ENCODE assay signal across 10 cellular contexts in genomic region chr22:35377735-35378134, GRCh38. TPM values are rescaled to one million over a fixed set of nuclear protein-coding genes. Genes with fewer than 3 reads are reported as not detected.
A peak's percentile ranks its signal among the peaks of the same experiment; 100 is the strongest.
DNase-seq lines count a peak whose midpoint lies in the region; ATAC-seq, FAIRE-seq and TF ChIP-seq lines count a peak whose summit lies in the region.
"Had no signal": no experiment of that assay in that cellular context is flagged by ENCODE, and none has a peak within 500 bp of the region (broad histone marks: within the 10 kb centered on the region; RNA-seq: fewer than 3 reads in every experiment).

No MANE protein-coding gene starts in this region.

- BruUV-seq in endothelial cell of umbilical vein (replicated peaks; lab: Mats Ljungman, UMichigan): no TSS peak

- peak overlapping the region; percentile 55 for H3K27ac ChIP-seq in CD8-positive, alpha-beta memory T cell (ENCODE audit: low read depth, low read length)
- H3K27ac ChIP-seq in endothelial cell of umbilical vein (ENCODE audit: insufficient read depth, low read depth, low read length) (peak overlapping the region; percentile 62), psoas muscle (peak overlapping the region; percentile 83)
- no peak overlapping the region for H3K27ac ChIP-seq in effector memory CD4-positive, alpha-beta T cell (ENCODE audit: insufficient read depth, low read length, poor library complexity, severe bottlenecking)

- ATAC-seq in psoas muscle (no peak), HG02610 (IDR thresholded peaks at IDR 0.05; ENCODE audit: unreplicated experiment) (no peak), HG03342 (IDR thresholded peaks at IDR 0.05; ENCODE audit: unreplicated experiment) (no peak)

- H3K9me1 ChIP-seq in endothelial cell of umbilical vein (replicated peaks; ENCODE audit: control insufficient read depth, extremely low read depth, insufficient read depth, low read length): no peaks in the 10 kb centered on the region

- H3K9ac ChIP-seq in NT2/D1 (ENCODE audit: insufficient read length, low read depth): no peak overlapping the region
- H3K9ac ChIP-seq in endothelial cell of umbilical vein (replicated peaks; ENCODE audit: extremely low read depth, insufficient read depth, low read length): peak overlapping the region; percentile 15

- H3K4me1 Mint-ChIP-seq in CD8-positive, alpha-beta memory T cell: peaks cover 10 to 24% (median 22%) of the 10 kb centered on the region in 3 donors

- no peak overlapping the region for H3K4me3 Mint-ChIP-seq in CD8-positive, alpha-beta memory T cell

- H3K27me3 Mint-ChIP-seq in CD8-positive, alpha-beta memory T cell: peaks cover 10% of the 10 kb centered on the region in 2 donors

- H3K9me3 ChIP-seq in CD8-positive, alpha-beta memory T cell (ENCODE audit: low read length): no peaks in the 10 kb centered on the region
- H3K9me3 ChIP-seq in NT2/D1 (ENCODE audit: insufficient read depth, low read length) (no peaks in the 10 kb centered on the region), endothelial cell of umbilical vein (replicated peaks; ENCODE audit: control insufficient read depth, insufficient read depth, low read length) (no peaks in the 10 kb centered on the region), psoas muscle (no peaks in the 10 kb centered on the region)
- H3K9me3 ChIP-seq in effector memory CD4-positive, alpha-beta T cell (ENCODE audit: control insufficient read depth, low read length): no peaks in the 10 kb centered on the region

- FAIRE-seq in endothelial cell of umbilical vein (lab: Jason Lieb, UNC): no peak

- H4K20me1 ChIP-seq in endothelial cell of umbilical vein (replicated peaks; ENCODE audit: control insufficient read depth, extremely low read depth, insufficient read depth, low read length): no peaks in the 10 kb centered on the region

- H3K9me3 Mint-ChIP-seq in CD8-positive, alpha-beta memory T cell: no peaks in the 10 kb centered on the region

- TF ChIP-seq POLR2A in endothelial cell of umbilical vein (IDR thresholded peaks at IDR 0.05; ENCODE audit: low read depth, low read length): no peak

- H3K4me2 ChIP-seq in endothelial cell of umbilical vein (ENCODE audit: insufficient read depth, low read length): no peak overlapping the region

- no peaks in the 10 kb centered on the region for H3K36me3 ChIP-seq in CD8-positive, alpha-beta memory T cell (ENCODE audit: insufficient read depth, low read length)
- H3K36me3 ChIP-seq in NT2/D1 (ENCODE audit: insufficient read depth, insufficient read length, low read length) (no peaks in the 10 kb centered on the region), endothelial cell of umbilical vein (ENCODE audit: control insufficient read depth in 2 of 2, extremely low read depth in 1 of 2, insufficient read depth in 2 of 2, low read length in 2 of 2) (no peaks in the 10 kb centered on the region), psoas muscle (ENCODE audit: insufficient read depth in 1 of 2, low read depth in 1 of 2) (peaks cover 0 to under 1% of the 10 kb centered on the region in 2 donors)
- H3K36me3 ChIP-seq in effector memory CD4-positive, alpha-beta T cell (ENCODE audit: control insufficient read depth, insufficient read depth, low read length): no peaks in the 10 kb centered on the region

- WGBS in psoas muscle, 3 donors: 84 to 94% (median 89%) methylated on average over 3 of the region's 3 CpGs

- CTCF ChIA-PET in CD8-positive, alpha-beta memory T cell (lab: Charles Lee): no interaction called here
- CTCF ChIA-PET in endothelial cell of umbilical vein (lab: Charles Lee): interaction anchor here (2.4 kb wide), 1 partner anchor 25 kb away, joined by 9 read pairs; no protein-coding TSS in a partner anchor

- intact Hi-C loops in endothelial cell of umbilical vein (cut with micrococcal nuclease) (no loop called here), psoas muscle (cut with DNase I) (no loop called here)

- H3K79me2 ChIP-seq in endothelial cell of umbilical vein (ENCODE audit: control insufficient read depth, insufficient read depth, low read length): peaks cover 10% of the 10 kb centered on the region

- peak overlapping the region; percentile 10 for H2AFZ ChIP-seq in endothelial cell of umbilical vein (ENCODE audit: low read depth, low read length)

- H3K27ac Mint-ChIP-seq in CD8-positive, alpha-beta memory T cell: no peak overlapping the region

- no peaks in the 10 kb centered on the region for H3K27me3 ChIP-seq in CD8-positive, alpha-beta memory T cell (ENCODE audit: insufficient read depth, low read length, poor library complexity, severe bottlenecking)
- H3K27me3 ChIP-seq in NT2/D1 (ENCODE audit: insufficient read depth, insufficient read length) (no peaks in the 10 kb centered on the region), endothelial cell of umbilical vein (ENCODE audit: control insufficient read depth in 2 of 2, insufficient read depth in 2 of 2, low read length in 2 of 2) (no peaks in the 10 kb centered on the region), psoas muscle (ENCODE audit: insufficient read depth in 3 of 3, low read length in 2 of 3) (no peaks in the 10 kb centered on the region)
- no peaks in the 10 kb centered on the region for H3K27me3 ChIP-seq in effector memory CD4-positive, alpha-beta T cell (replicated peaks; ENCODE audit: control insufficient read depth, insufficient read depth, low read length, poor library complexity, severe bottlenecking)

- no peak for TF ChIP-seq CTCF in endothelial cell of umbilical vein (IDR thresholded peaks at IDR 0.05; ENCODE audit: extremely low read depth in 1 of 2, insufficient read depth in 1 of 2, low read depth in 1 of 2, low read length in 2 of 2)
- no peak for TF ChIP-seq CTCF in psoas muscle (IDR thresholded peaks at IDR 0.05)

- peaks cover 14% of the 10 kb centered on the region for H3K4me1 ChIP-seq in CD8-positive, alpha-beta memory T cell (ENCODE audit: insufficient read depth, low read length)
- peaks cover 10% of the 10 kb centered on the region for H3K4me1 ChIP-seq in NT2/D1 (ENCODE audit: insufficient read depth, insufficient read length)
- H3K4me1 ChIP-seq in endothelial cell of umbilical vein (ENCODE audit: control insufficient read depth, extremely low read depth, insufficient read depth, low read length): peaks cover 34% of the 10 kb centered on the region
- H3K4me1 ChIP-seq in psoas muscle: peaks cover 27% of the 10 kb centered on the region
- peaks cover 12% of the 10 kb centered on the region for H3K4me1 ChIP-seq in effector memory CD4-positive, alpha-beta T cell (ENCODE audit: control insufficient read depth, insufficient read depth, low read length, poor library complexity, severe bottlenecking)

- no peak for DNase-seq in CD8-positive, alpha-beta memory T cell
- DNase-seq in NT2/D1 (ENCODE audit: low read depth, low spot score): peak; percentile 47
- DNase-seq in endothelial cell of umbilical vein (ENCODE audit: low read depth, low spot score): no peak
- no peak for DNase-seq in psoas muscle
- DNase-seq in effector memory CD4-positive, alpha-beta T cell: no peak
- DNase-seq in LoVo (ENCODE audit: low spot score): no peak
- DNase-seq: foreskin fibroblast, Right ventricle myocardium superior had no signal

- H3K4me3 ChIP-seq in CD8-positive, alpha-beta memory T cell (ENCODE audit: low read length): no peak overlapping the region
- no peak overlapping the region for H3K4me3 ChIP-seq in NT2/D1 (ENCODE audit: insufficient read length, low read depth)
- H3K4me3 ChIP-seq in endothelial cell of umbilical vein (replicated peaks in 1 of 3; ENCODE audit: insufficient read depth in 1 of 3, low read depth in 1 of 3, low read length in 3 of 3): no peak overlapping the region
- H3K4me3 ChIP-seq in psoas muscle: no peak overlapping the region
- no peak overlapping the region for H3K4me3 ChIP-seq in effector memory CD4-positive, alpha-beta T cell (ENCODE audit: insufficient read depth, low read depth, low read length, poor library complexity, severe bottlenecking)

- POLR2A ChIA-PET in CD8-positive, alpha-beta memory T cell (lab: Charles Lee): no interaction called here
- POLR2A ChIA-PET in endothelial cell of umbilical vein (lab: Charles Lee): no interaction called here

- dilution Hi-C loops in endothelial cell of umbilical vein (cut with MboI; ENCODE audit: extremely low pct_ligation_motif_present, low sequenced_read_pairs): no loop called here

- H3K36me3 Mint-ChIP-seq in CD8-positive, alpha-beta memory T cell: no peaks in the 10 kb centered on the region

TF ChIP-seq in endothelial cell of umbilical vein, 7 proteins besides CTCF, POLR2A, EP300 and RAD21 (continues in another document):
- TF ChIP-seq MAX (IDR thresholded peaks at IDR 0.05; ENCODE audit: insufficient read depth, insufficient read length) (no peak), MYC (IDR thresholded peaks at IDR 0.05; ENCODE audit: low read depth, low read length) (no peak)

RNA-seq across cellular contexts. Expression of gene HMOX1, which starts 3.2 kb away (rescaled TPM):
- total RNA-seq in CD8-positive, alpha-beta memory T cell: 1 to 10 TPM; 5.1 to 5.6 TPM
- polyA plus RNA-seq in CD8-positive, alpha-beta memory T cell: 0.25 TPM
- total RNA-seq in endothelial cell of umbilical vein (29.2 and 41.1 TPM in 2 replicates), psoas muscle (100 to 1,000 TPM in 1 of 4 donors, 10 to 100 TPM in 3; 23.7 to 238 (median 50.5) TPM)
- polyA plus RNA-seq in endothelial cell of umbilical vein (69.1 and 77.4 TPM in 2 replicates), psoas muscle (100 to 1,000 TPM in 2 of 3 donors, 10 to 100 TPM in 1; 20.5 to 249 (median 167) TPM)
- 37.6 and 57.9 TPM in 2 replicates for polyA plus RNA-seq in endothelial cell of umbilical vein (2011; cell fraction: cytosol; rRNA removed)
- 22.6 and 34.8 TPM in 2 replicates for polyA plus RNA-seq in endothelial cell of umbilical vein (2011; cell fraction: nucleus; rRNA removed)
- polyA plus RNA-seq in endothelial cell of umbilical vein (2012): 65.7 and 77.0 TPM in 2 replicates
- 24.8 and 26.4 TPM in 2 replicates for polyA minus RNA-seq in endothelial cell of umbilical vein
- 13.3 TPM for polyA minus RNA-seq in endothelial cell of umbilical vein (2011; cell fraction: cytosol; rRNA and poly(A)+ RNA removed)
- 10.7 and 20.2 TPM in 2 replicates for polyA minus RNA-seq in endothelial cell of umbilical vein (2011; cell fraction: nucleus; rRNA and poly(A)+ RNA removed)

RNA-seq across cellular contexts. Expression of gene MCM5, which starts 22.2 kb away (rescaled TPM):
- total RNA-seq in CD8-positive, alpha-beta memory T cell: 100 to 1,000 TPM; 287 to 300 TPM
- polyA plus RNA-seq in CD8-positive, alpha-beta memory T cell: 28.4 TPM
- total RNA-seq in endothelial cell of umbilical vein (111 and 125 TPM in 2 replicates), psoas muscle (10 to 100 TPM in 3 of 4 donors, 1 to 10 TPM in 1; 9.1 to 13.6 (median 10.9) TPM)
- polyA plus RNA-seq in endothelial cell of umbilical vein (67.8 and 69.5 TPM in 2 replicates), psoas muscle (1 to 10 TPM; 6.4 to 7.3 (median 6.9) TPM)
- 61.5 and 63.3 TPM in 2 replicates for polyA plus RNA-seq in endothelial cell of umbilical vein (2011; cell fraction: cytosol; rRNA removed)
- polyA plus RNA-seq in endothelial cell of umbilical vein (2011; cell fraction: nucleus; rRNA removed): 75.6 and 93.8 TPM in 2 replicates
- 45.7 and 52.6 TPM in 2 replicates for polyA plus RNA-seq in endothelial cell of umbilical vein (2012)
- polyA minus RNA-seq in endothelial cell of umbilical vein: 82.6 and 88.7 TPM in 2 replicates
- 98.1 TPM for polyA minus RNA-seq in endothelial cell of umbilical vein (2011; cell fraction: cytosol; rRNA and poly(A)+ RNA removed)
- polyA minus RNA-seq in endothelial cell of umbilical vein (2011; cell fraction: nucleus; rRNA and poly(A)+ RNA removed): 49.0 and 54.1 TPM in 2 replicates
